Comparison of ENCODE assay signal across 8 cellular contexts in genomic region chr7:36128448-36129047, GRCh38. TPM values are rescaled to one million over a fixed set of nuclear protein-coding genes. Genes with fewer than 3 reads are reported as not detected.
A peak's percentile ranks its signal among the peaks of the same experiment; 100 is the strongest.
DNase-seq lines count a peak whose midpoint lies in the region; ATAC-seq and TF ChIP-seq lines count a peak whose summit lies in the region.

No MANE protein-coding gene starts in this region.

- no peaks in the 10 kb centered on the region for H3K79me2 ChIP-seq in Loucy (ENCODE audit: insufficient read depth, low read length)

- H3K36me3 ChIP-seq in Loucy (ENCODE audit: insufficient read depth, low read length) (no peaks in the 10 kb centered on the region), adrenal gland (replicated peaks in 1 of 2) (no peaks in the 10 kb centered on the region), right atrium auricular region (no peaks in the 10 kb centered on the region), sigmoid colon (no peaks in the 10 kb centered on the region)

- H3K36me3 Mint-ChIP-seq in CD4-positive, alpha-beta T cell (ENCODE audit: low read depth) = no peaks in the 10 kb centered on the region

- H3K27ac Mint-ChIP-seq in CD4-positive, alpha-beta T cell = no peak overlapping the region

- H3K4me3 Mint-ChIP-seq in CD4-positive, alpha-beta T cell = no peak overlapping the region

- H3K27me3 Mint-ChIP-seq in CD4-positive, alpha-beta T cell = no peaks in the 10 kb centered on the region

- H3K27ac ChIP-seq in CD4-positive, alpha-beta T cell (ENCODE audit: low read depth, low read length) = no peak overlapping the region
- H3K27ac ChIP-seq in adrenal gland (peak overlapping the region in 2 of 5 donors; percentile 40 to 72), right atrium auricular region (peak overlapping the region; percentile 76 to 89), sigmoid colon (peak overlapping the region; percentile 64 to 79 (median 74))

- no peak for TF ChIP-seq POLR2A in adrenal gland (IDR thresholded peaks at IDR 0.05)
- no peak for TF ChIP-seq POLR2A in sigmoid colon (IDR thresholded peaks at IDR 0.05)

- no peak overlapping the region for H3K4me3 ChIP-seq in Loucy (ENCODE audit: low read length, poor library complexity, severe bottlenecking)
- H3K4me3 ChIP-seq in adrenal gland = peak overlapping the region in 1 of 4 donors; percentile 30
- no peak overlapping the region for H3K4me3 ChIP-seq in right atrium auricular region
- no peak overlapping the region for H3K4me3 ChIP-seq in sigmoid colon

- DNase-seq in CD4-positive, alpha-beta T cell = no peak
- DNase-seq in adrenal gland (peak; percentile 75 to 89 (median 87)), right atrium auricular region (ENCODE audit: low spot score) (peak; percentile 85), sigmoid colon (peak; percentile 95), middle frontal gyrus (ENCODE audit: extremely low spot score, low spot score) (no peak)
- no peak for DNase-seq in activated CD4-positive, alpha-beta T cell treated with anti-CD3 and anti-CD28 coated beads, Interleukin-2, amount 50 U/mL, for 48 hours

- POLR2A ChIA-PET in CD4-positive, alpha-beta T cell (lab: Charles Lee) = no interaction called here

- H3K27me3 ChIP-seq in CD4-positive, alpha-beta T cell (ENCODE audit: control insufficient read depth, insufficient read depth, low read length) = no peaks in the 10 kb centered on the region
- no peaks in the 10 kb centered on the region for H3K27me3 ChIP-seq in Loucy (ENCODE audit: insufficient read depth, low read length, poor library complexity, severe bottlenecking)
- H3K27me3 ChIP-seq in adrenal gland = no peaks in the 10 kb centered on the region
- no peaks in the 10 kb centered on the region for H3K27me3 ChIP-seq in right atrium auricular region
- no peaks in the 10 kb centered on the region for H3K27me3 ChIP-seq in sigmoid colon

- H3F3A ChIP-seq in Loucy (ENCODE audit: low read depth) = no peaks in the 10 kb centered on the region

- H3K9me2 ChIP-seq in Loucy (replicated peaks; ENCODE audit: low read depth, low read length) = no peaks in the 10 kb centered on the region

- TF ChIP-seq CTCF in CD4-positive, alpha-beta T cell (IDR thresholded peaks at IDR 0.05) = peak; percentile 65
- TF ChIP-seq CTCF in Loucy (conservative IDR thresholded peaks at IDR 0.05; ENCODE audit: low read length) = peak; percentile 75
- TF ChIP-seq CTCF in adrenal gland (IDR thresholded peaks at IDR 0.05) = peak; percentile 62 to 85 (median 82)
- TF ChIP-seq CTCF in right atrium auricular region (IDR thresholded peaks at IDR 0.05) = peak; percentile 68 to 83
- TF ChIP-seq CTCF in sigmoid colon (IDR thresholded peaks at IDR 0.05) = peak; percentile 70 to 95 (median 84)

- H3K4me1 ChIP-seq in Loucy (ENCODE audit: insufficient read depth, low read length, poor library complexity, severe bottlenecking) (peaks cover 10% of the 10 kb centered on the region), adrenal gland (replicated peaks in 1 of 2) (peaks cover 0 to 9% of the 10 kb centered on the region in 2 donors), right atrium auricular region (peaks cover 0 to 31% of the 10 kb centered on the region in 2 donors), sigmoid colon (peaks cover 0 to 34% (median 26%) of the 10 kb centered on the region in 4 donors)

- no peak overlapping the region for H3K4me2 ChIP-seq in Loucy (ENCODE audit: low read depth, low read length, poor library complexity, severe bottlenecking)

- no peak for ATAC-seq in CD4-positive, alpha-beta T cell (ENCODE audit: poor library complexity)
- ATAC-seq in activated CD4-positive, CD25-positive, alpha-beta regulatory T cell treated with anti-CD3 and anti-CD28 coated beads, Interleukin-2, amount 50 U/mL, for 24 hours = no peak

- CTCF ChIA-PET in CD4-positive, alpha-beta T cell (lab: Charles Lee) = no interaction called here

- H3K9me3 ChIP-seq in CD4-positive, alpha-beta T cell (ENCODE audit: control insufficient read depth, low read length) = no peaks in the 10 kb centered on the region
- H3K9me3 ChIP-seq in Loucy (ENCODE audit: insufficient read depth, low read depth, low read length) = no peaks in the 10 kb centered on the region
- H3K9me3 ChIP-seq in adrenal gland (replicated peaks in 1 of 3) = no peaks in the 10 kb centered on the region
- H3K9me3 ChIP-seq in right atrium auricular region = no peaks in the 10 kb centered on the region
- no peaks in the 10 kb centered on the region for H3K9me3 ChIP-seq in sigmoid colon

- 21 to 41% (median 33%) methylated on average over 10 of the region's 10 CpGs for whole genome bisulfite sequencing in adrenal gland, 4 donors
- 12 to 45% methylated on average over 10 of the region's 10 CpGs for WGBS in sigmoid colon, 2 donors

- no peaks in the 10 kb centered on the region for H4K20me1 ChIP-seq in Loucy (ENCODE audit: insufficient read depth, low read length, poor library complexity, severe bottlenecking)

- intact Hi-C loops in CD4-positive, alpha-beta T cell (cut with DNase I, micrococcal nuclease) = loop anchor here in 1 of 2 experiments (5.0 kb wide), 1 partner anchor 164 kb away; no protein-coding TSS in a partner anchor
- intact Hi-C loops in adrenal gland (cut with DNase I) (loop anchor here in 1 of 2 donors (10.0 kb wide), 1 partner anchor 144 kb away; no protein-coding TSS in a partner anchor), sigmoid colon (cut with DNase I) (loop anchor here (1.0 to 10.0 kb wide), 3 partner anchors 24 to 404 kb away; no protein-coding TSS in a partner anchor)

- peaks cover 6% of the 10 kb centered on the region for H3K4me1 Mint-ChIP-seq in CD4-positive, alpha-beta T cell (ENCODE audit: low read depth)

- peaks cover 3% of the 10 kb centered on the region for H3K9me3 Mint-ChIP-seq in CD4-positive, alpha-beta T cell

- no peak overlapping the region for H3K9ac ChIP-seq in Loucy (ENCODE audit: low read depth, low read length, poor library complexity, severe bottlenecking)

- peak in 3 of 4 donors; percentile 12 to 56 (median 33) for TF ChIP-seq EP300 in sigmoid colon (IDR thresholded peaks at IDR 0.05)

- no peak overlapping the region for H2AFZ ChIP-seq in Loucy (ENCODE audit: low read length)

RNA-seq across cellular contexts. Expression of gene EEPD1, which starts 24.5 kb away (rescaled TPM):
- 1 to 10 TPM; 4.4 to 4.6 TPM for total RNA-seq in CD4-positive, alpha-beta T cell
- 10 to 100 TPM in 3 of 8 donors, 1 to 10 TPM in 5; 7.4 to 14.5 (median 8.3) TPM for total RNA-seq in adrenal gland
- polyA plus RNA-seq in adrenal gland = 10 to 100 TPM; 10.1 to 29.0 (median 19.2) TPM
- total RNA-seq in right atrium auricular region = 1 to 10 TPM; 4.0 to 6.8 TPM
- total RNA-seq in sigmoid colon = 10 to 100 TPM; 10.9 to 18.1 (median 13.5) TPM
- 10 to 100 TPM in 2 of 3 donors, 1 to 10 TPM in 1; 6.6 to 16.6 (median 14.3) TPM for polyA plus RNA-seq in sigmoid colon

Comparison
In these comparisons a context has a peak if more than half of its experiments do, and no peak if none do; other contexts are left out.
1. DNase-seq: peak in adrenal gland (7 of 7), right atrium auricular region (single experiment) and sigmoid colon (single experiment); none in CD4-positive, alpha-beta T cell (0 of 10), middle frontal gyrus (single experiment) and activated CD4-positive, alpha-beta T cell treated with anti-CD3 and anti-CD28 coated beads, Interleukin-2, amount 50 U/mL, for 48 hours (0 of 2).
2. Peak in every context shown above with its lines, with median percentiles within 50 percentile points of each other: CTCF ChIP-seq.